In the genomic region with DNA sequence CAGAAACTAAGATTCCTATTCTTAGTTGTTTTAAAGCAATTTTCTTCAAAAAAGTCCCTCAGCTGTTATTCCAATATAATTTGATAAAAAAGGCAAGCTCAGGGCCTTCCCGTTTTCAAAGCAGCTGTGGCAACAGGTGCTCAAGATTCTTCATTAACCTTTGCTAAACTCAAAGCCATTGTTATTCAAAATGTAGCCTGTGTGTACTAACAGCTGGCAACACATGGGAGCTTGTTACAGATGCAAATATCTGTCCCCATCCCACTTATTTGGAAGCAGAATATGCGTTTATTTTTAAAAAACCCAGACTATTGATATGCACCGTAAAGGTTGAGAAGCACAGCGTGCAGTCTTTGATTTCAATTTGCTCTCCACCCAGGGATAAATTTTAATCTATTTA, we compare ENCODE assay signal across 2 cellular contexts.
A peak's percentile ranks its signal among the peaks of the same experiment; 100 is the strongest.
TF ChIP-seq lines count a peak whose summit lies in the region.

No MANE protein-coding gene starts in this region.

TF ChIP-seq in GM23338, 12 proteins besides CTCF, POLR2A, EP300 and RAD21 (continued from another document):
- TF ChIP-seq ZNF114 (CRISPR knock-in tag; IDR thresholded peaks at IDR 0.05) (no peak), POLR2AphosphoS5 (IDR thresholded peaks at IDR 0.05; ENCODE audit: low read depth) (0 out of 2 replicates have a peak, but pooled peaks have one; percentile 38), EZH2phosphoT487 (IDR thresholded peaks at IDR 0.05; ENCODE audit: unreplicated experiment) (no peak)

TF ChIP-seq in H1, 55 proteins besides CTCF, POLR2A, EP300 and RAD21 (continued from another document):
- TF ChIP-seq, protein P1, sequence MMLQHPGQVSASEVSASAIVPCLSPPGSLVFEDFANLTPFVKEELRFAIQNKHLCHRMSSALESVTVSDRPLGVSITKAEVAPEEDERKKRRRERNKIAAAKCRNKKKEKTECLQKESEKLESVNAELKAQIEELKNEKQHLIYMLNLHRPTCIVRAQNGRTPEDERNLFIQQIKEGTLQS (IDR thresholded peaks at IDR 0.05; ENCODE audit: insufficient read depth, low read depth, low read length): no peak
- TF ChIP-seq CHD1 (IDR thresholded peaks at IDR 0.05; ENCODE audit: low read depth, low read length): no peak
- peak; percentile 99 for TF ChIP-seq TCF12 (IDR thresholded peaks at IDR 0.05; ENCODE audit: low read depth, low read length)
- no peak for TF ChIP-seq TBP (IDR thresholded peaks at IDR 0.05; ENCODE audit: low read depth, low read length)
- peak in 1 of 2 experiments; percentile 11 for TF ChIP-seq BCL11A (IDR thresholded peaks at IDR 0.05; ENCODE audit: low read depth in 2 of 2, low read length in 2 of 2)
- TF ChIP-seq NANOG (IDR thresholded peaks at IDR 0.05; ENCODE audit: insufficient read depth, low read depth, low read length, poor library complexity, severe bottlenecking): peak; percentile 55
- TF ChIP-seq TAF1 (IDR thresholded peaks at IDR 0.05; ENCODE audit: low read depth, low read length): no peak
- 0 out of 2 replicates have a peak, but pooled peaks have one; percentile 12 for TF ChIP-seq CEBPB (IDR thresholded peaks at IDR 0.05; ENCODE audit: low read depth, low read length)
- no peak for TF ChIP-seq POLR2AphosphoS5 (IDR thresholded peaks at IDR 0.05; ENCODE audit: low read depth, low read length)
